Comparison of ENCODE assay signal across 16 cellular contexts in the genomic region with DNA sequence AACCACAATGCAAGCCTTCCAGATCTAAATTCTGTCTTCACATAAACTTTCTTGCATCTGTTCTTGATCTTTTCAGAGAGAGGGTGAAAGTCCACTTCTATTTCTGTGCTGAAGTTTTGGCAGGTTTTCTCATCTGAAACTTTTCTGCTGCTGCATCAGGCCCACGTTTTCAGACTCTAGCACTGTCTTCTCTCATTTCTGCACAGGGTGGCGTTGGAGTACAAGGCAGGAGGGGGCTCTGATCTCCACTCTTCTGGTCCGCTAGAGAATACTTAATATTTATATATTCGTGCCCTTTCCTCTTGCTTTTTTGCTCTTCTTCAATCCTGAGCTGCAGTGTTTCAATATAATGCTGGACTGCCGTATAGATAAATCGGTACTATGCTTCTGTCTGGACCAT.
DNase-seq lines count a peak whose midpoint lies in the region; ATAC-seq, FAIRE-seq and TF ChIP-seq lines count a peak whose summit lies in the region.
"Had no signal": no experiment of that assay in that cellular context is flagged by ENCODE, and none has a peak within 500 bp of the region (broad histone marks: within the 10 kb centered on the region; RNA-seq: fewer than 3 reads in every experiment).

No MANE protein-coding gene starts in this region.

- no peaks in the 10 kb centered on the region for H3K27me3 Mint-ChIP-seq in endodermal cell (ENCODE audit: insufficient read depth)
- H3K27me3 Mint-ChIP-seq in CD4-positive, alpha-beta memory T cell, result no peaks in the 10 kb centered on the region

- TF ChIP-seq EP300 in A549 (IDR thresholded peaks at IDR 0.05), result no peak

- TF ChIP-seq POLR2A in A549 (IDR thresholded peaks at IDR 0.05; ENCODE audit: low read length), result no peak
- no peak for TF ChIP-seq POLR2A in gastrocnemius medialis (IDR thresholded peaks at IDR 0.05)

- intact Hi-C loops in Panc1 (cut with micrococcal nuclease; ENCODE audit: unreplicated experiment) (no loop called here), gastrocnemius medialis (cut with DNase I; ENCODE audit: low total_unique reads) (no loop called here)
- intact Hi-C loops in CD4-positive, alpha-beta memory T cell (cut with micrococcal nuclease), result no loop called here

- H3K9me3 Mint-ChIP-seq in endodermal cell, result peaks cover 1% of the 10 kb centered on the region
- peaks cover 2 to 33% (median 20%) of the 10 kb centered on the region in 8 donors for H3K9me3 Mint-ChIP-seq in CD4-positive, alpha-beta memory T cell

- 21% methylated on average over 6 of the region's 6 CpGs for WGBS in A549 (ENCODE audit: missing lambda C conversion rate)
- WGBS in endodermal cell (ENCODE audit: insufficient coverage in 1 of 2, insufficient read length in 1 of 2), 2 experiments, result 84 to 93% methylated on average over 5 to 6 of the region's 6 CpGs

- in situ Hi-C loops in Panc1 (cut with HindIII; ENCODE audit: low pct_unique_long_range_greater_than_20kb, low sequenced_read_pairs), result no loop called here
- in situ Hi-C loops in gastrocnemius medialis (cut with MboI; ENCODE audit: low sequenced_read_pairs in 4 of 4), result no loop called here

- H3K27me3 ChIP-seq in Panc1 (ENCODE audit: control insufficient read depth, insufficient read depth, low read length) (no peaks in the 10 kb centered on the region), endodermal cell (ENCODE audit: control insufficient read depth, insufficient read depth, low read length, poor library complexity, severe bottlenecking) (no peaks in the 10 kb centered on the region), gastrocnemius medialis (no peaks in the 10 kb centered on the region)
- no peaks in the 10 kb centered on the region for H3K27me3 ChIP-seq in CD4-positive, alpha-beta memory T cell (ENCODE audit: insufficient read depth, low read length)
- H3K27me3 ChIP-seq: BLaER1 had no signal

- H3K36me3 ChIP-seq in Panc1 (ENCODE audit: control insufficient read depth, insufficient read depth, low read length) (no peaks in the 10 kb centered on the region), endodermal cell (ENCODE audit: control insufficient read depth, insufficient read depth, low read length) (no peaks in the 10 kb centered on the region), gastrocnemius medialis (no peaks in the 10 kb centered on the region)
- H3K36me3 ChIP-seq in CD4-positive, alpha-beta memory T cell (ENCODE audit: insufficient read depth, low read length), result no peaks in the 10 kb centered on the region
- H3K36me3 ChIP-seq: BLaER1 had no signal

- H3K4me3 ChIP-seq in A549, result no peak overlapping the region
- H3K4me3 ChIP-seq in Panc1 (ENCODE audit: low read depth in 2 of 2, low read length in 2 of 2), result no peak overlapping the region
- no peak overlapping the region for H3K4me3 ChIP-seq in endodermal cell (ENCODE audit: low read length)
- no peak overlapping the region for H3K4me3 ChIP-seq in gastrocnemius medialis
- H3K4me3 ChIP-seq in CD4-positive, alpha-beta memory T cell (ENCODE audit: low read length in 2 of 2), result no peak overlapping the region
- H3K4me3 ChIP-seq: BLaER1 had no signal

- peak; percentile 34 to 45; a peak in 2 of 5 replicates for TF ChIP-seq RAD21 in A549 (conservative IDR thresholded peaks at IDR 0.05 in 1 of 2, IDR thresholded peaks at IDR 0.05 in 1 of 2)

- H3K9me3 ChIP-seq in A549, result no peaks in the 10 kb centered on the region; the same call in 1 of the 3 replicates
- H3K9me3 ChIP-seq in Panc1 (ENCODE audit: control insufficient read depth, insufficient read depth, low read depth, low read length), result no peaks in the 10 kb centered on the region
- H3K9me3 ChIP-seq in endodermal cell (ENCODE audit: control insufficient read depth, low read length), result peaks cover 13% of the 10 kb centered on the region
- H3K9me3 ChIP-seq in gastrocnemius medialis, result no peaks in the 10 kb centered on the region
- H3K9me3 ChIP-seq in CD4-positive, alpha-beta memory T cell (ENCODE audit: control insufficient read depth in 1 of 2, low read length in 2 of 2), result no peaks in the 10 kb centered on the region
- H3K9me3 ChIP-seq: BLaER1 had no signal

- POLR2A ChIA-PET in A549 (lab: Yijun Ruan, JAX) (no interaction called here), Panc1 (lab: Charles Lee) (no interaction called here)
- POLR2A ChIA-PET in CD4-positive, alpha-beta memory T cell (lab: Charles Lee; ENCODE audit: partially characterized antibody), result no interaction called here

- no peak overlapping the region for H3K4me3 Mint-ChIP-seq in endodermal cell
- no peak overlapping the region for H3K4me3 Mint-ChIP-seq in CD4-positive, alpha-beta memory T cell

- H3K36me3 Mint-ChIP-seq in endodermal cell (ENCODE audit: low read depth), result no peaks in the 10 kb centered on the region
- no peaks in the 10 kb centered on the region for H3K36me3 Mint-ChIP-seq in CD4-positive, alpha-beta memory T cell

- DNase-seq in A549 (ENCODE audit: low read depth in 1 of 2, low spot score in 1 of 2), result peak in 1 of 2 experiments; percentile 11
- peak; percentile 0 for DNase-seq in DMS53 treated with DMSO at 0.1 percent for 48 hours (lab: John Stamatoyannopoulos, UW; ENCODE audit: unreplicated experiment)
- DNase-seq in Panc1 (ENCODE audit: low read depth, low spot score), result no peak
- no peak for DNase-seq in endodermal cell
- DNase-seq in NCI-H2029 treated with DMSO at 0.1 percent for 48 hours (lab: John Stamatoyannopoulos, UW), result no peak
- DNase-seq in gastrocnemius medialis, result no peak
- DNase-seq in CD4-positive, alpha-beta memory T cell, result no peak
- DNase-seq: COR-L47, DMS153, NCI-H1930, NCI-H524, T-helper 9 cell had no signal

- no peak for TF ChIP-seq CTCF in A549 (IDR thresholded peaks at IDR 0.05)
- TF ChIP-seq CTCF in Panc1 (IDR thresholded peaks at IDR 0.05), result peak; percentile 19; the same call in 1 of the 2 replicates
- TF ChIP-seq CTCF in endodermal cell (conservative IDR thresholded peaks at IDR 0.05), result peak; percentile 29
- TF ChIP-seq CTCF in gastrocnemius medialis (IDR thresholded peaks at IDR 0.05 in 4 of 5, conservative IDR thresholded peaks at IDR 0.05 in 1 of 5), result no peak

- BruUV-seq in Panc1 (replicated peaks; lab: Mats Ljungman, UMichigan), result no TSS peak

- no peak overlapping the region for H3K27ac Mint-ChIP-seq in endodermal cell
- H3K27ac Mint-ChIP-seq in CD4-positive, alpha-beta memory T cell, result no peak overlapping the region

- no peak for FAIRE-seq in A549 (lab: Jason Lieb, UNC)
- FAIRE-seq: GM18507, HepG2, RCC 7860 had no signal

- no peak overlapping the region for H3K27ac ChIP-seq in A549
- no peak overlapping the region for H3K27ac ChIP-seq in Panc1 (ENCODE audit: low read length)
- no peak overlapping the region for H3K27ac ChIP-seq in endodermal cell (ENCODE audit: low read depth, low read length)
- no peak overlapping the region for H3K27ac ChIP-seq in gastrocnemius medialis
- H3K27ac ChIP-seq in CD4-positive, alpha-beta memory T cell (ENCODE audit: low read depth, low read length), result no peak overlapping the region
- H3K27ac ChIP-seq: BLaER1 had no signal

- H3K4me2 ChIP-seq in A549, result peak overlapping the region; percentile 45
- H3K4me2 ChIP-seq: BLaER1 had no signal

- no peak overlapping the region for H3K9ac ChIP-seq in endodermal cell (ENCODE audit: extremely low read depth, low read length, poor library complexity, severe bottlenecking)
- H3K9ac ChIP-seq: BLaER1 had no signal

- peaks cover 9% of the 10 kb centered on the region for H3K4me1 Mint-ChIP-seq in endodermal cell
- no peaks in the 10 kb centered on the region for H3K4me1 Mint-ChIP-seq in CD4-positive, alpha-beta memory T cell

- H3K4me1 ChIP-seq in A549, result no peaks in the 10 kb centered on the region
- H3K4me1 ChIP-seq in Panc1 (ENCODE audit: control insufficient read depth, insufficient read depth, low read length), result no peaks in the 10 kb centered on the region
- H3K4me1 ChIP-seq in endodermal cell (ENCODE audit: control insufficient read depth, insufficient read depth, low read length), result no peaks in the 10 kb centered on the region
- H3K4me1 ChIP-seq in gastrocnemius medialis, result no peaks in the 10 kb centered on the region
- H3K4me1 ChIP-seq in CD4-positive, alpha-beta memory T cell (ENCODE audit: insufficient read depth, low read length), result no peaks in the 10 kb centered on the region
- H3K4me1 ChIP-seq: BLaER1 had no signal

- ATAC-seq in A549 (peak in 1 of 2 experiments; percentile 66; a peak in 2 of 6 replicates), Panc1 (no peak), gastrocnemius medialis (no peak)
- ATAC-seq: HepG2 had no signal

- CTCF ChIA-PET in A549 (lab: Yijun Ruan, JAX) (interaction anchor here (0.7 kb wide), 1 partner anchor 238 kb away, joined by 4 read pairs; no protein-coding TSS in a partner anchor), Panc1 (lab: Charles Lee) (no interaction called here)
- CTCF ChIA-PET in CD4-positive, alpha-beta memory T cell (lab: Charles Lee; ENCODE audit: partially characterized antibody), result no interaction called here

TF ChIP-seq in A549, 52 proteins besides CTCF, POLR2A, EP300 and RAD21:
- TF ChIP-seq, protein P1, sequence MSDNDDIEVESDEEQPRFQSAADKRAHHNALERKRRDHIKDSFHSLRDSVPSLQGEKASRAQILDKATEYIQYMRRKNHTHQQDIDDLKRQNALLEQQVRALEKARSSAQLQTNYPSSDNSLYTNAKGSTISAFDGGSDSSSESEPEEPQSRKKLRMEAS (IDR thresholded peaks at IDR 0.05), result no peak
- no peak for TF ChIP-seq CHD4 (IDR thresholded peaks at IDR 0.05; ENCODE audit: borderline replicate concordance)
- no peak for TF ChIP-seq TP53 (CRISPR knock-in tag; IDR thresholded peaks at IDR 0.05)
- TF ChIP-seq SMC3 (IDR thresholded peaks at IDR 0.05), result no peak
- TF ChIP-seq MYC (IDR thresholded peaks at IDR 0.05; ENCODE audit: borderline replicate concordance, low read length), result no peak
- TF ChIP-seq CBX2 (IDR thresholded peaks at IDR 0.05; ENCODE audit: borderline replicate concordance, low read depth), result no peak
- no peak for TF ChIP-seq GATA3 (IDR thresholded peaks at IDR 0.05; ENCODE audit: borderline replicate concordance)
- TF ChIP-seq RARB (CRISPR knock-in tag; IDR thresholded peaks at IDR 0.05), result no peak
- no peak for TF ChIP-seq MAZ (IDR thresholded peaks at IDR 0.05; ENCODE audit: borderline replicate concordance, low read depth, low read length)
- TF ChIP-seq KDM5A (IDR thresholded peaks at IDR 0.05), result no peak
TF ChIP-seq in A549: peak in this region for 0.

Comparison
In these comparisons a context has a peak if more than half of its experiments do, and no peak if none do; other contexts are left out.
1. CTCF ChIP-seq: peak in Panc1 (single experiment) and endodermal cell (single experiment); none in A549 (single experiment) and gastrocnemius medialis (0 of 5).